ENCODE assay signal across 8 cellular contexts in the genomic region with DNA sequence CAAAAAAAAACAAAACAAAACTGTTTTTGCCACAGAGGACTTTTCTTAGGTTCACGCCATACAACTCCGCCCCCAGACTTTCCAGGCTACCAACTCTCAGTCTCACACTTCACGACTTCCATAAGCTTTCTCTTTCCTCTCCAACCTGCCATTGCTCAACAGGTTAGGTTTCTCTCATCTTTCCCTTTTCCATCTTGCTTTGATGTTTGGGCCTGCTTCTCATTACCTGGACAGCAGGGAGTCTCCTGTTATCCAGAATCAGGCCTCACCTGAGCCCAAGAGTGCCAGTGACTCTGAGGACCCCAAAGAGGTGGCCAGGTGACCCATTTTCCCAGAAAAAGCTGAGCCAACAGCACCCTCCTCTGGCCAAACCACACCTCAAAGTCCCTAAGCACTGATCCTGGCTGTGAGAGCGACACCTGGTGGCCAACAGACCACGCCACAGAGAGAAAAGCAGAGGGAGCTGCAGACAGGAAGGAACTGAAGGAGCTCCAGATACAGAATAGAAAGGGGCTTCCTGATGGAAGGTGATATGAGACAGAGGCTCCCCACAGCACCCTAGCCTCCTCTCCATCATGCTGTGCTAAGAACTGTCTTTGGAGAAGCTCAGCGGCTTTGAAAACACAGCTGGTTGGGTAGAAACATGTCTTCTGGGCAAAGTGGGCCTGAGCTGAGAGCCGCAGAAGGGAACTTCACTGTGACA. TPM values are rescaled to one million over a fixed set of nuclear protein-coding genes. Genes with fewer than 3 reads are reported as not detected.
DNase-seq lines count a peak whose midpoint lies in the region; ATAC-seq and TF ChIP-seq lines count a peak whose summit lies in the region.

No MANE protein-coding gene starts in this region.

- no peaks in the 10 kb centered on the region for H3K27me3 Mint-ChIP-seq in T-cell

- H3K9me3 ChIP-seq in vagina, result no peaks in the 10 kb centered on the region

- H3K36me3 Mint-ChIP-seq in T-cell, result peaks cover 7% of the 10 kb centered on the region

- peaks cover 60% of the 10 kb centered on the region for H3K4me1 ChIP-seq in vagina

- CTCF ChIA-PET in T-cell (lab: Charles Lee), result interaction anchor here (0.6 to 3.0 kb wide), 66 partner anchors 9 to 241 kb away, joined by 3 to 113 read pairs (median 4); partner anchors contain the start of genes ATRIP (in 1 of the 2), PFKFB4 (in 1 of the 2), SHISA5 (in 1 of the 2) and ZNF589 (in 1 of the 2)

- intact Hi-C loops in left ventricle myocardium superior (cut with micrococcal nuclease) (loop anchor here (5.0 to 10.0 kb wide), 2 partner anchors 39 to 161 kb away; no protein-coding TSS in a partner anchor), vagina (cut with DNase I) (loop anchor here (5.0 to 10.0 kb wide), 2 partner anchors 34 to 161 kb away; no protein-coding TSS in a partner anchor)

- no peaks in the 10 kb centered on the region for H3K36me3 ChIP-seq in vagina

- no peaks in the 10 kb centered on the region for H3K9me3 Mint-ChIP-seq in T-cell

- H3K27me3 ChIP-seq in vagina, result no peaks in the 10 kb centered on the region

- POLR2A ChIA-PET in T-cell (lab: Charles Lee), result interaction anchor here (0.6 to 1.0 kb wide), 3 partner anchors 9 to 163 kb away, joined by 3 to 4 read pairs (median 3); no protein-coding TSS in a partner anchor

- H3K4me3 Mint-ChIP-seq in T-cell, result no peak overlapping the region

- DNase-seq in GM12864 (ENCODE audit: low read depth) (peak; percentile 61), NB4 (ENCODE audit: low read depth) (peak; percentile 85), T-cell (peak; percentile 66 to 88 (median 80)), amniotic stem cell (lab: John Stamatoyannopoulos, UW) (peak; percentile 46), left ventricle myocardium superior (peak; percentile 88), putamen (ENCODE audit: low spot score) (peak; percentile 86), vagina (ENCODE audit: extremely low spot score in 2 of 2) (no peak)

- peak; percentile 99 for TF ChIP-seq CTCF in GM12864 (IDR thresholded peaks at IDR 0.05; ENCODE audit: low read depth, low read length, missing control alignments)
- peak; percentile 99 for TF ChIP-seq CTCF in NB4 (IDR thresholded peaks at IDR 0.05; ENCODE audit: low read depth, low read length)
- peak; percentile 98 to 100 (median 99) for TF ChIP-seq CTCF in vagina (IDR thresholded peaks at IDR 0.05)

- H3K4me1 Mint-ChIP-seq in T-cell, result peaks cover 28 to 35% (median 34%) of the 10 kb centered on the region in 3 donors

- peak; percentile 35 to 55 (median 40) for ATAC-seq in T-cell (replicated peaks in 1 of 4)
- ATAC-seq in left ventricle myocardium superior, result peak; percentile 59
- ATAC-seq in HG03095 (IDR thresholded peaks at IDR 0.05; ENCODE audit: unreplicated experiment), result no peak

- TF ChIP-seq POLR2A in NB4 (IDR thresholded peaks at IDR 0.05; ENCODE audit: extremely low read depth, insufficient read length) (no peak), vagina (IDR thresholded peaks at IDR 0.05) (no peak)

- H3K27ac ChIP-seq in vagina, result peak overlapping the region; percentile 85

- no peak overlapping the region for H3K4me3 ChIP-seq in GM12864 (ENCODE audit: low read depth, low read length)
- H3K4me3 ChIP-seq in NB4 (ENCODE audit: low read depth, low read length), result no peak overlapping the region
- no peak overlapping the region for H3K4me3 ChIP-seq in vagina

- H3K27ac Mint-ChIP-seq in T-cell, result no peak overlapping the region

RNA-seq across cellular contexts. Expression of gene CCDC51, which starts 4.0 kb away (rescaled TPM):
- total RNA-seq in T-cell (1 to 10 TPM; 5.0 to 7.9 (median 6.4) TPM), left ventricle myocardium superior (13.3 TPM), vagina (11.5 TPM)

RNA-seq across cellular contexts. Expression of gene TMA7, which starts 4.1 kb away (rescaled TPM):
- total RNA-seq in T-cell (100 to 1,000 TPM; 216 to 245 (median 229) TPM), left ventricle myocardium superior (262 TPM), vagina (251 TPM)

RNA-seq across cellular contexts. Expression of gene PLXNB1, which starts 6.0 kb away (rescaled TPM):
- total RNA-seq in T-cell (1 to 10 TPM; 2.5 to 6.9 (median 5.9) TPM), left ventricle myocardium superior (50.8 TPM), vagina (257 TPM)

RNA-seq across cellular contexts. Expression of gene ATRIP, which starts 10.6 kb away (rescaled TPM):
- total RNA-seq in T-cell (10 to 100 TPM in 3 of 5 donors, 1 to 10 TPM in 2; 7.8 to 14.9 (median 12.8) TPM), left ventricle myocardium superior (4.9 TPM), vagina (13.8 TPM)

Comparison
In these comparisons a context has a peak if more than half of its experiments do, and no peak if none do; other contexts are left out.
1. DNase-seq: peak in GM12864 (single experiment), NB4 (single experiment), T-cell (34 of 34), amniotic stem cell (single experiment), left ventricle myocardium superior (single experiment) and putamen (single experiment); none in vagina (0 of 2).
2. Peak in every context shown above with its lines, with median percentiles within 50 percentile points of each other: CTCF ChIP-seq.